24 cellular contexts compared by ENCODE assay signal in the genomic region with DNA sequence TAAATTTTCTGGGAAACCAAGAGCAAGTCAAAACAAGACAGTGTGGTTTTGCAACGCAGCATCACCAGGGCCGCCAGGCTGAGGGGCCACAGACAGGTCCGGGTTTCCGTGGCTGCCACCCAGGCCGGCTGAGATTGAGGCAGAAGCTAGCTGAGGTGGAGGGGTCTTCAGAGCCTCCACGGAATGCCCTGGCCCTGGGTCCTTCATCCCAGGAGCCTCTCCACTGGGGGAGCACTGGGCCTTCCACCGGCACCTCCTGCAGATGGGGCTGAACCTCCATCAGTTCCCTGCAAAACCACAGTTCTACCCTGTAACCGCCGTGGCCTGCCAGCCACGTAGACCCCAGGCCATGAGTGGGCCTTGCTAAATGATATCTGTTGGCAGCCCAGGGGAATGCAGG.
DNase-seq lines count a peak whose midpoint lies in the region; ATAC-seq, FAIRE-seq and TF ChIP-seq lines count a peak whose summit lies in the region.
"Had no signal": no experiment of that assay in that cellular context is flagged by ENCODE, and none has a peak within 500 bp of the region (broad histone marks: within the 10 kb centered on the region; RNA-seq: fewer than 3 reads in every experiment).

No MANE protein-coding gene starts in this region.

- H3K36me3 ChIP-seq in RWPE2 (ENCODE audit: low read depth) (no peaks in the 10 kb centered on the region), bronchial epithelial cell (ENCODE audit: control insufficient read depth, insufficient read depth, low read length) (no peaks in the 10 kb centered on the region), ascending aorta (no peaks in the 10 kb centered on the region)
- H3K36me3 ChIP-seq: adrenal gland, BLaER1, HAP-1, transverse colon had no signal

- H3K4me1 ChIP-seq in RWPE2 (ENCODE audit: insufficient read depth, poor library complexity, severe bottlenecking) (no peaks in the 10 kb centered on the region), ascending aorta (no peaks in the 10 kb centered on the region)
- H3K4me1 ChIP-seq: adrenal gland, BLaER1, HAP-1, transverse colon had no signal

- no peak for DNase-seq in activated naive CD4-positive, alpha-beta T cell treated with anti-CD3 and anti-CD28 coated beads, Interleukin-2, amount 50 U/mL, for 72 hours (ENCODE audit: low spot score in 2 of 2)
- DNase-seq in activated naive CD4-positive, alpha-beta T cell treated with anti-CD3 and anti-CD28 coated beads for 36 hours: no peak
- DNase-seq in RWPE2 (ENCODE audit: low spot score) (peak; percentile 66), bronchial epithelial cell (ENCODE audit: low read depth) (peak; percentile 12), NCI-H2081 treated with DMSO at 0.1 percent for 48 hours (lab: John Stamatoyannopoulos, UW) (no peak), ascending aorta (ENCODE audit: low spot score in 2 of 2) (no peak)
- DNase-seq in stimulated activated naive CD8-positive, alpha-beta T cell treated with anti-CD3 and anti-CD28 coated beads, Interleukin-15, amount 100 ng/mL, for 72 hours: no peak
- DNase-seq: activated CD8-positive, alpha-beta memory T cell treated with anti-CD3 and anti-CD28 coated beads, Interleukin-2, amount 50 U/mL, for 4 hours; activated effector memory CD4-positive, alpha-beta T cell treated with Interleukin-2 at 50 U/mL for 16 hours; adrenal gland; head of caudate nucleus; KBM-7; naive B cell; NCI-H1417; NCI-H748 treated with DMSO at 0.1 percent for 48 hours; T-helper 17 cell; transverse colon had no signal

- H3K4me3 ChIP-seq in RWPE2 (ENCODE audit: severe bottlenecking) (no peak overlapping the region), bronchial epithelial cell (ENCODE audit: low read depth, low read length) (no peak overlapping the region), ascending aorta (no peak overlapping the region)
- H3K4me3 ChIP-seq: adrenal gland, BLaER1, HAP-1, transverse colon had no signal

- H3K27me3 Mint-ChIP-seq in activated naive CD4-positive, alpha-beta T cell treated with anti-CD3 and anti-CD28 coated beads for 36 hours (ENCODE audit: low read depth): no peaks in the 10 kb centered on the region
- peaks cover 27% of the 10 kb centered on the region for H3K27me3 Mint-ChIP-seq in stimulated activated naive CD8-positive, alpha-beta T cell treated with anti-CD3 and anti-CD28 coated beads, Interleukin-15, amount 100 ng/mL, for 72 hours

- CTCF ChIA-PET in activated naive CD4-positive, alpha-beta T cell treated with anti-CD3 and anti-CD28 coated beads for 36 hours (lab: Charles Lee): no interaction called here

- H3K27me3 ChIP-seq in RWPE2 (ENCODE audit: insufficient read depth, poor library complexity, severe bottlenecking) (no peaks in the 10 kb centered on the region), bronchial epithelial cell (ENCODE audit: control insufficient read depth, insufficient read depth, low read length) (peaks cover 2% of the 10 kb centered on the region), ascending aorta (no peaks in the 10 kb centered on the region)
- H3K27me3 ChIP-seq: adrenal gland, BLaER1, transverse colon had no signal

- peak; percentile 20 to 70 for ATAC-seq in activated naive CD4-positive, alpha-beta T cell treated with anti-CD3 and anti-CD28 coated beads, Interleukin-2, amount 50 U/mL, for 72 hours
- peak; percentile 39; the same call in 1 of the 3 replicates for ATAC-seq in RWPE2 (ENCODE audit: low read depth)
- ATAC-seq in stimulated activated naive CD8-positive, alpha-beta T cell treated with anti-CD3 and anti-CD28 coated beads, Interleukin-15, amount 100 ng/mL, for 72 hours: peak; percentile 69
- ATAC-seq: T-helper 17 cell had no signal

- H3K27ac Mint-ChIP-seq in activated naive CD4-positive, alpha-beta T cell treated with anti-CD3 and anti-CD28 coated beads, Interleukin-2, amount 50 U/mL, for 72 hours: no peak overlapping the region
- H3K27ac Mint-ChIP-seq in activated naive CD4-positive, alpha-beta T cell treated with anti-CD3 and anti-CD28 coated beads for 36 hours: no peak overlapping the region
- H3K27ac Mint-ChIP-seq in stimulated activated naive CD8-positive, alpha-beta T cell treated with anti-CD3 and anti-CD28 coated beads, Interleukin-15, amount 100 ng/mL, for 72 hours: no peak overlapping the region
- H3K27ac Mint-ChIP-seq: brain, mesothelial cell of epicardium, T-helper 17 cell had no signal

- H3K4me3 Mint-ChIP-seq in activated naive CD4-positive, alpha-beta T cell treated with anti-CD3 and anti-CD28 coated beads for 36 hours: no peak overlapping the region
- H3K4me3 Mint-ChIP-seq in stimulated activated naive CD8-positive, alpha-beta T cell treated with anti-CD3 and anti-CD28 coated beads, Interleukin-15, amount 100 ng/mL, for 72 hours: no peak overlapping the region
- H3K4me3 Mint-ChIP-seq: brain, mesothelial cell of epicardium, naive B cell, T-helper 17 cell had no signal

- no peak for FAIRE-seq in bronchial epithelial cell (lab: Jason Lieb, UNC)
- FAIRE-seq: G401.6, HTR-8/SVneo, keratinocyte had no signal

- intact Hi-C loops in activated naive CD4-positive, alpha-beta T cell treated with anti-CD3 and anti-CD28 coated beads for 36 hours (cut with micrococcal nuclease): no loop called here
- intact Hi-C loops in ascending aorta (cut with DNase I): no loop called here

- H3K9me3 Mint-ChIP-seq in activated naive CD4-positive, alpha-beta T cell treated with anti-CD3 and anti-CD28 coated beads, Interleukin-2, amount 50 U/mL, for 72 hours: peaks cover 4 to 6% of the 10 kb centered on the region in 2 donors
- no peaks in the 10 kb centered on the region for H3K9me3 Mint-ChIP-seq in activated naive CD4-positive, alpha-beta T cell treated with anti-CD3 and anti-CD28 coated beads for 36 hours
- H3K9me3 Mint-ChIP-seq in stimulated activated naive CD8-positive, alpha-beta T cell treated with anti-CD3 and anti-CD28 coated beads, Interleukin-15, amount 100 ng/mL, for 72 hours: peaks cover 0 to 7% of the 10 kb centered on the region in 2 donors

- H3K9me3 ChIP-seq in RWPE2 (ENCODE audit: severe bottlenecking) (no peaks in the 10 kb centered on the region), ascending aorta (no peaks in the 10 kb centered on the region)
- H3K9me3 ChIP-seq: adrenal gland, transverse colon had no signal

- no peak overlapping the region for H3K27ac ChIP-seq in RWPE2 (ENCODE audit: poor library complexity, severe bottlenecking)
- no peak overlapping the region for H3K27ac ChIP-seq in ascending aorta
- H3K27ac ChIP-seq: adrenal gland, BLaER1, transverse colon had no signal

- peak; percentile 21 for TF ChIP-seq CTCF in RWPE2 (IDR thresholded peaks at IDR 0.05; ENCODE audit: poor library complexity, severe bottlenecking)
- peak; percentile 14 for TF ChIP-seq CTCF in bronchial epithelial cell (IDR thresholded peaks at IDR 0.05; ENCODE audit: insufficient read depth, low read length, severe bottlenecking)
- TF ChIP-seq CTCF in ascending aorta (IDR thresholded peaks at IDR 0.05): no peak

- H3K36me3 Mint-ChIP-seq in activated naive CD4-positive, alpha-beta T cell treated with anti-CD3 and anti-CD28 coated beads, Interleukin-2, amount 50 U/mL, for 72 hours: peaks cover 4 to 6% of the 10 kb centered on the region in 2 donors
- no peaks in the 10 kb centered on the region for H3K36me3 Mint-ChIP-seq in activated naive CD4-positive, alpha-beta T cell treated with anti-CD3 and anti-CD28 coated beads for 36 hours (ENCODE audit: low read depth)
- H3K36me3 Mint-ChIP-seq: brain, mesothelial cell of epicardium, naive B cell had no signal

- no peaks in the 10 kb centered on the region for H3K4me1 Mint-ChIP-seq in activated naive CD4-positive, alpha-beta T cell treated with anti-CD3 and anti-CD28 coated beads for 36 hours (ENCODE audit: low read depth)
- H3K4me1 Mint-ChIP-seq in stimulated activated naive CD8-positive, alpha-beta T cell treated with anti-CD3 and anti-CD28 coated beads, Interleukin-15, amount 100 ng/mL, for 72 hours: peaks cover 6% of the 10 kb centered on the region
- H3K4me1 Mint-ChIP-seq: mesothelial cell of epicardium, T-helper 17 cell had no signal

Comparison
In these comparisons a context has a peak if more than half of its experiments do, and no peak if none do; other contexts are left out.
1. DNase-seq: peak in RWPE2 (single experiment) and bronchial epithelial cell (single experiment); none in activated naive CD4-positive, alpha-beta T cell treated with anti-CD3 and anti-CD28 coated beads, Interleukin-2, amount 50 U/mL, for 72 hours (0 of 2), activated naive CD4-positive, alpha-beta T cell treated with anti-CD3 and anti-CD28 coated beads for 36 hours (single experiment), stimulated activated naive CD8-positive, alpha-beta T cell treated with anti-CD3 and anti-CD28 coated beads, Interleukin-15, amount 100 ng/mL, for 72 hours (0 of 2), NCI-H2081 treated with DMSO at 0.1 percent for 48 hours (single experiment) and ascending aorta (0 of 2).
2. CTCF ChIP-seq: peak in RWPE2 (single experiment) and bronchial epithelial cell (single experiment); none in ascending aorta (0 of 3).
3. Peak in every context shown above with its lines, with median percentiles within 50 percentile points of each other: ATAC-seq.